Comparison of ENCODE assay signal across 22 cellular contexts in genomic region chr10:60343254-60343653, GRCh38.
"Had no signal": no experiment of that assay in that cellular context is flagged by ENCODE, and none has a peak within 500 bp of the region (broad histone marks: within the 10 kb centered on the region; RNA-seq: fewer than 3 reads in every experiment).

No MANE protein-coding gene starts in this region.

- H3K9ac ChIP-seq: neural progenitor cell had no signal

- H3K36me3 ChIP-seq: ascending aorta, lower lobe of right lung, neural progenitor cell, prostate gland, tibial artery had no signal

- H3K27me3 Mint-ChIP-seq: activated CD4-positive, alpha-beta memory T cell treated with anti-CD3 and anti-CD28 coated beads for 36 hours; effector memory CD8-positive, alpha-beta T cell; naive thymus-derived CD8-positive, alpha-beta T cell; stimulated activated naive CD8-positive, alpha-beta T cell treated with anti-CD3 and anti-CD28 coated beads, Interleukin-15, Interleukin-2, amounts not matched to agents 100 ng/mL and 50 ng/mL, for 24 hours had no signal

- H3K27ac ChIP-seq: ascending aorta, lower lobe of right lung, neural progenitor cell, prostate gland, tibial artery had no signal

- H3K27ac Mint-ChIP-seq: activated CD4-positive, alpha-beta memory T cell treated with anti-CD3 and anti-CD28 coated beads for 36 hours; activated naive CD8-positive, alpha-beta T cell treated with anti-CD3 and anti-CD28 coated beads, Interleukin-2, amount 50 U/mL, for 24 hours; naive thymus-derived CD8-positive, alpha-beta T cell; neural progenitor cell; stimulated activated naive CD8-positive, alpha-beta T cell treated with anti-CD3 and anti-CD28 coated beads, Interleukin-15, Interleukin-2, amounts not matched to agents 100 ng/mL and 50 ng/mL, for 24 hours; T-helper 1 cell treated with Interleukin-12 subunit alpha and Interleukin-12 subunit beta and Interleukin-4 antibody, amounts not matched to agents 30 μg/mL and 1 μg/mL, for 36 hours had no signal

- H3K4me3 Mint-ChIP-seq: activated CD4-positive, alpha-beta memory T cell treated with anti-CD3 and anti-CD28 coated beads for 36 hours; activated naive CD8-positive, alpha-beta T cell treated with anti-CD3 and anti-CD28 coated beads, Interleukin-2, amount 50 U/mL, for 24 hours; effector memory CD8-positive, alpha-beta T cell; naive thymus-derived CD8-positive, alpha-beta T cell; neural progenitor cell; stimulated activated naive CD8-positive, alpha-beta T cell treated with anti-CD3 and anti-CD28 coated beads, Interleukin-15, Interleukin-2, amounts not matched to agents 100 ng/mL and 50 ng/mL, for 24 hours; T-helper 1 cell treated with Interleukin-12 subunit alpha and Interleukin-12 subunit beta and Interleukin-4 antibody, amounts not matched to agents 30 μg/mL and 1 μg/mL, for 36 hours had no signal

- H3K9me3 Mint-ChIP-seq: activated CD4-positive, alpha-beta memory T cell treated with anti-CD3 and anti-CD28 coated beads for 36 hours; activated naive CD8-positive, alpha-beta T cell treated with anti-CD3 and anti-CD28 coated beads, Interleukin-2, amount 50 U/mL, for 24 hours; effector memory CD8-positive, alpha-beta T cell; naive thymus-derived CD8-positive, alpha-beta T cell; stimulated activated naive CD8-positive, alpha-beta T cell treated with anti-CD3 and anti-CD28 coated beads, Interleukin-15, Interleukin-2, amounts not matched to agents 100 ng/mL and 50 ng/mL, for 24 hours; T-helper 1 cell treated with Interleukin-12 subunit alpha and Interleukin-12 subunit beta and Interleukin-4 antibody, amounts not matched to agents 30 μg/mL and 1 μg/mL, for 36 hours had no signal

- H3K27me3 ChIP-seq: ascending aorta, neural progenitor cell, tibial artery had no signal

- H2AFZ ChIP-seq: neural progenitor cell had no signal

- H3K9me3 ChIP-seq: ascending aorta, lower lobe of right lung, prostate gland, tibial artery had no signal

- H3K36me3 Mint-ChIP-seq: activated CD4-positive, alpha-beta memory T cell treated with anti-CD3 and anti-CD28 coated beads for 36 hours; naive thymus-derived CD8-positive, alpha-beta T cell; neural progenitor cell had no signal

- H3K4me1 ChIP-seq: ascending aorta, lower lobe of right lung, prostate gland, tibial artery had no signal

- ATAC-seq: activated naive CD8-positive, alpha-beta T cell treated with anti-CD3 and anti-CD28 coated beads, Interleukin-2, amount 50 U/mL, for 24 hours; effector memory CD8-positive, alpha-beta T cell; esophagus mucosa; left lobe of liver; lower lobe of right lung; naive thymus-derived CD8-positive, alpha-beta T cell had no signal

- H3K4me1 Mint-ChIP-seq: activated naive CD8-positive, alpha-beta T cell treated with anti-CD3 and anti-CD28 coated beads, Interleukin-2, amount 50 U/mL, for 24 hours; naive thymus-derived CD8-positive, alpha-beta T cell had no signal

- DNase-seq: activated CD4-positive, alpha-beta memory T cell treated with anti-CD3 and anti-CD28 coated beads for 36 hours; activated CD4-positive, alpha-beta T cell treated with anti-CD3 and anti-CD28 coated beads for 4 hours; activated CD4-positive, CD25-positive, alpha-beta regulatory T cell; activated effector memory CD4-positive, alpha-beta T cell treated with anti-CD3 and anti-CD28 coated beads, Interleukin-2, amount 50 U/mL, for 16 hours; activated naive CD4-positive, alpha-beta T cell treated with anti-CD3 and anti-CD28 coated beads, Interleukin-2, amount 50 U/mL, for 16 hours; activated naive CD8-positive, alpha-beta T cell treated with anti-CD3 and anti-CD28 coated beads, Interleukin-2, amount 50 U/mL, for 24 hours; central memory CD4-positive, alpha-beta T cell; effector memory CD8-positive, alpha-beta T cell; foreskin fibroblast; lower lobe of right lung; naive thymus-derived CD8-positive, alpha-beta T cell; stimulated activated CD4-positive, alpha-beta T cell treated with anti-CD3 and anti-CD28 coated beads, Interleukin-12 subunit alpha, Interleukin-12 subunit beta, amount 100 ng/mL, for 4 hours; stimulated activated CD4-positive, alpha-beta T cell treated with anti-CD3 and anti-CD28 coated beads, Interleukin-4, amount 100 ng/mL, for 4 hours; substantia nigra; tibial artery had no signal

- H3K4me2 ChIP-seq: neural progenitor cell had no signal

- H3K4me3 ChIP-seq: ascending aorta, lower lobe of right lung, neural progenitor cell, prostate gland, tibial artery had no signal
